ENCODE assay signal across 17 cellular contexts in genomic region chr5:156208271-156208670, GRCh38.
DNase-seq lines count a peak whose midpoint lies in the region; ATAC-seq and TF ChIP-seq lines count a peak whose summit lies in the region.
"Had no signal": no experiment of that assay in that cellular context is flagged by ENCODE, and none has a peak within 500 bp of the region (broad histone marks: within the 10 kb centered on the region; RNA-seq: fewer than 3 reads in every experiment).

No MANE protein-coding gene starts in this region.

- H3K27me3 ChIP-seq in MG63 = no peaks in the 10 kb centered on the region; the same call in 1 of the 2 replicates

- H3K27ac Mint-ChIP-seq in WTC11 = no peak overlapping the region
- H3K27ac Mint-ChIP-seq: activated naive CD8-positive, alpha-beta T cell treated with anti-CD3 and anti-CD28 coated beads for 36 hours; endodermal cell; T-helper 1 cell treated with Interleukin-12 subunit alpha and Interleukin-12 subunit beta and Interleukin-4 antibody, amounts not matched to agents 30 μg/mL and 1 μg/mL, for 36 hours had no signal

- no peaks in the 10 kb centered on the region for H3K27me3 Mint-ChIP-seq in WTC11 (ENCODE audit: low read depth)
- H3K27me3 Mint-ChIP-seq: activated naive CD8-positive, alpha-beta T cell treated with anti-CD3 and anti-CD28 coated beads for 36 hours had no signal

- DNase-seq in Daoy (ENCODE audit: low read depth) (peak; percentile 13), HT-29 (ENCODE audit: low spot score) (peak; percentile 30), WTC11 (ENCODE audit: low spot score) (no peak), iPS-NIHi7 (ENCODE audit: extremely low spot score) (peak; percentile 22), MG63 (no peak), AG08395 (ENCODE audit: low spot score) (no peak)
- DNase-seq: activated naive CD8-positive, alpha-beta T cell treated with anti-CD3 and anti-CD28 coated beads for 36 hours; activated T-cell treated with anti-CD3 and anti-CD28 coated beads for 4 hours; central memory CD4-positive, alpha-beta T cell; endodermal cell; islet precursor cell; mucosa of descending colon; NCI-H187 treated with DMSO at 0.1 percent for 48 hours; NCI-H526 treated with DMSO at 0.1 percent for 48 hours; stimulated activated naive CD8-positive, alpha-beta T cell treated with anti-CD3 and anti-CD28 coated beads, Interleukin-15, Interleukin-2, amounts not matched to agents 100 U/mL and 50 U/mL, for 24 hours had no signal

- no peak overlapping the region for H3K4me3 Mint-ChIP-seq in WTC11
- H3K4me3 Mint-ChIP-seq: activated naive CD8-positive, alpha-beta T cell treated with anti-CD3 and anti-CD28 coated beads for 36 hours; endodermal cell; T-helper 1 cell treated with Interleukin-12 subunit alpha and Interleukin-12 subunit beta and Interleukin-4 antibody, amounts not matched to agents 30 μg/mL and 1 μg/mL, for 36 hours had no signal

- H3K4me3 ChIP-seq in MG63 = no peak overlapping the region
- H3K4me3 ChIP-seq: mucosa of descending colon had no signal

- POLR2A ChIA-PET in WTC11 (lab: Charles Lee) = interaction anchor here (0.6 kb wide), 1 partner anchor 1243 kb away, joined by 7 read pairs; no protein-coding TSS in a partner anchor

- H3K9me3 ChIP-seq in MG63 = no peaks in the 10 kb centered on the region; the same call in 1 of the 2 replicates

- no peaks in the 10 kb centered on the region for H3K4me1 Mint-ChIP-seq in WTC11
- H3K4me1 Mint-ChIP-seq: activated naive CD8-positive, alpha-beta T cell treated with anti-CD3 and anti-CD28 coated beads for 36 hours; endodermal cell had no signal

- peak; percentile 22; the same call in 1 of the 2 replicates for ATAC-seq in WTC11
- ATAC-seq in GM18868 (IDR thresholded peaks at IDR 0.05; ENCODE audit: unreplicated experiment) = no peak
- ATAC-seq: mucosa of descending colon; stimulated activated naive CD8-positive, alpha-beta T cell treated with anti-CD3 and anti-CD28 coated beads, Interleukin-15, Interleukin-2, amounts not matched to agents 100 U/mL and 50 U/mL, for 24 hours had no signal

- CTCF ChIA-PET in WTC11 (lab: Charles Lee) = no interaction called here

- TF ChIP-seq CTCF in WTC11 (IDR thresholded peaks at IDR 0.05) = no peak

- no peaks in the 10 kb centered on the region for H3K36me3 Mint-ChIP-seq in WTC11
- H3K36me3 Mint-ChIP-seq: activated naive CD8-positive, alpha-beta T cell treated with anti-CD3 and anti-CD28 coated beads for 36 hours had no signal

- peaks cover 10% of the 10 kb centered on the region; the same call in 1 of the 2 replicates for H3K9me3 Mint-ChIP-seq in WTC11
- H3K9me3 Mint-ChIP-seq: endodermal cell had no signal

- no peaks in the 10 kb centered on the region for H3K36me3 ChIP-seq in MG63

TF ChIP-seq in WTC11, 78 proteins besides CTCF, POLR2A, EP300 and RAD21:
- TF ChIP-seq ELF4 (CRISPR knock-in tag; IDR thresholded peaks at IDR 0.05; ENCODE audit: low read depth) (no peak), NFATC4 (CRISPR knock-in tag; IDR thresholded peaks at IDR 0.05) (no peak), RELA (CRISPR knock-in tag; IDR thresholded peaks at IDR 0.05; ENCODE audit: borderline replicate concordance) (no peak), ZNF138 (CRISPR knock-in tag; conservative IDR thresholded peaks at IDR 0.05) (no peak), JAZF1 (CRISPR knock-in tag; IDR thresholded peaks at IDR 0.05) (no peak), ZNF281 (CRISPR knock-in tag; IDR thresholded peaks at IDR 0.05) (no peak), JUN (CRISPR knock-in tag; IDR thresholded peaks at IDR 0.05) (no peak)

Comparison
In these comparisons a context has a peak if more than half of its experiments do, and no peak if none do; other contexts are left out.
1. DNase-seq: peak in Daoy (single experiment), HT-29 (single experiment) and iPS-NIHi7 (single experiment); none in WTC11 (single experiment), MG63 (single experiment) and AG08395 (single experiment).